11 cellular contexts compared by ENCODE assay signal in genomic region chr11:7605544-7605943, GRCh38.
DNase-seq lines count a peak whose midpoint lies in the region; TF ChIP-seq lines count a peak whose summit lies in the region.
"Had no signal": no experiment of that assay in that cellular context is flagged by ENCODE, and none has a peak within 500 bp of the region (broad histone marks: within the 10 kb centered on the region; RNA-seq: fewer than 3 reads in every experiment).

No MANE protein-coding gene starts in this region.

- no peaks in the 10 kb centered on the region for H3K79me2 ChIP-seq in smooth muscle cell (ENCODE audit: low read depth)

- peaks cover 4% of the 10 kb centered on the region for H3F3A ChIP-seq in smooth muscle cell (ENCODE audit: low read depth)

- H3K36me3 ChIP-seq in kidney epithelial cell (ENCODE audit: control insufficient read depth, insufficient read depth, low read length) (no peaks in the 10 kb centered on the region), smooth muscle cell (ENCODE audit: low read depth) (no peaks in the 10 kb centered on the region)
- H3K36me3 ChIP-seq: HAP-1 had no signal

- WGBS in smooth muscle cell (ENCODE audit: low lambda C conversion rate) = 84% methylated on average over 4 of the region's 4 CpGs

- DNase-seq in HS-5 (ENCODE audit: low read depth) (peak; percentile 40), kidney epithelial cell (ENCODE audit: low read depth) (peak; percentile 95), smooth muscle cell (lab: John Stamatoyannopoulos, UW; ENCODE audit: unreplicated experiment) (no peak), amniotic stem cell (lab: John Stamatoyannopoulos, UW) (no peak), GM10266 (ENCODE audit: extremely low spot score) (no peak), NCI-H187 treated with DMSO at 0.1 percent for 48 hours (lab: John Stamatoyannopoulos, UW) (no peak), midbrain (lab: John Stamatoyannopoulos, UW) (no peak)
- DNase-seq: NCI-H1694 treated with DMSO at 0.1 percent for 48 hours, SHP77 treated with DMSO at 0.1 percent for 48 hours had no signal

- TF ChIP-seq CTCF in VCaP (conservative IDR thresholded peaks at IDR 0.05) (no peak), kidney epithelial cell (IDR thresholded peaks at IDR 0.05; ENCODE audit: insufficient read depth, low read length, poor library complexity, severe bottlenecking) (no peak), smooth muscle cell (IDR thresholded peaks at IDR 0.05; ENCODE audit: borderline replicate concordance, insufficient read depth, poor library complexity, severe bottlenecking) (no peak), GM10266 (IDR thresholded peaks at IDR 0.05; ENCODE audit: control insufficient read depth, insufficient read depth, low read depth, missing control alignments) (no peak)

- H3K27ac ChIP-seq in VCaP = peak overlapping the region; percentile 72
- no peak overlapping the region for H3K27ac ChIP-seq in smooth muscle cell (ENCODE audit: low read depth)

- H2AFZ ChIP-seq in smooth muscle cell (ENCODE audit: low read depth) = no peak overlapping the region

- H3K27me3 ChIP-seq in kidney epithelial cell (ENCODE audit: control insufficient read depth, insufficient read depth, low read length) (no peaks in the 10 kb centered on the region), smooth muscle cell (ENCODE audit: low read depth) (no peaks in the 10 kb centered on the region)

- H3K4me1 ChIP-seq in smooth muscle cell (ENCODE audit: low read depth) = peaks cover 6% of the 10 kb centered on the region

- H4K20me1 ChIP-seq in smooth muscle cell (ENCODE audit: low read depth) = no peaks in the 10 kb centered on the region

- no peak overlapping the region for H3K4me3 ChIP-seq in kidney epithelial cell (ENCODE audit: low read depth, low read length)
- peak overlapping the region; percentile 22 for H3K4me3 ChIP-seq in smooth muscle cell
- H3K4me3 ChIP-seq: HAP-1 had no signal

- no peak overlapping the region for H3K9ac ChIP-seq in smooth muscle cell (ENCODE audit: low read depth)

- no peaks in the 10 kb centered on the region for H3K9me3 ChIP-seq in smooth muscle cell (replicated peaks; ENCODE audit: low read depth)
- H3K9me3 ChIP-seq: HAP-1 had no signal

- no peak overlapping the region for H3K4me2 ChIP-seq in smooth muscle cell

Comparison
In these comparisons a context has a peak if more than half of its experiments do, and no peak if none do; other contexts are left out.
1. DNase-seq: peak in HS-5 (single experiment) and kidney epithelial cell (single experiment); none in smooth muscle cell (single experiment), amniotic stem cell (single experiment), GM10266 (single experiment), NCI-H187 treated with DMSO at 0.1 percent for 48 hours (single experiment) and midbrain (single experiment).